In genomic region chr2:71466301-71467179, GRCh38 we compare ENCODE assay signal across 8 cellular contexts. TPM values are rescaled to one million over a fixed set of nuclear protein-coding genes. Genes with fewer than 3 reads are reported as not detected.
DNase-seq lines count a peak whose midpoint lies in the region; ATAC-seq, FAIRE-seq and TF ChIP-seq lines count a peak whose summit lies in the region.

No MANE protein-coding gene starts in this region.

- peaks cover 0 to 15% (median 0%) of the 10 kb centered on the region in 4 donors for H3K9me3 ChIP-seq in Peyer's patch
- H3K9me3 ChIP-seq in endocrine pancreas (ENCODE audit: control insufficient read depth, low read length) = no peaks in the 10 kb centered on the region

- H3K36me3 ChIP-seq in Peyer's patch (no peaks in the 10 kb centered on the region), endocrine pancreas (ENCODE audit: control insufficient read depth, insufficient read depth, low read length) (no peaks in the 10 kb centered on the region)

- no peak for DNase-seq in activated CD4-positive, alpha-beta T cell treated with anti-CD3 and anti-CD28 coated beads, Interleukin-2, amount 10 ng/mL, durations not matched to agents 7 days and 5 days
- no peak for DNase-seq in activated CD4-positive, alpha-beta T cell treated with anti-CD3 and anti-CD28 coated beads for 4 hours
- DNase-seq in Peyer's patch (no peak), mesothelial cell of epicardium (ENCODE audit: low spot score in 2 of 2, unreplicated experiment in 2 of 2) (peak in 1 of 2 experiments; percentile 58), urothelium cell line (ENCODE audit: low spot score) (peak; percentile 77), H4 (ENCODE audit: low spot score) (no peak)

- H3K4me1 ChIP-seq in Peyer's patch = peaks cover 0 to 15% (median 7%) of the 10 kb centered on the region in 4 donors
- no peaks in the 10 kb centered on the region for H3K4me1 ChIP-seq in endocrine pancreas (ENCODE audit: control insufficient read depth, insufficient read depth, low read length)

- peak overlapping the region in 3 of 4 donors; percentile 6 to 29 (median 17) for H3K27ac ChIP-seq in Peyer's patch

- H3K4me3 ChIP-seq in Peyer's patch (peak overlapping the region; percentile 32 to 68 (median 54)), endocrine pancreas (ENCODE audit: control insufficient read depth, insufficient read depth, low read length) (peak overlapping the region; percentile 80)

- H3K27ac Mint-ChIP-seq in activated CD4-positive, alpha-beta T cell treated with anti-CD3 and anti-CD28 coated beads, Interleukin-2, amount 10 ng/mL, durations not matched to agents 7 days and 5 days = no peak overlapping the region
- H3K27ac Mint-ChIP-seq in mesothelial cell of epicardium = no peak overlapping the region

- no peak for ATAC-seq in GM18909 (IDR thresholded peaks at IDR 0.05; ENCODE audit: poor library complexity, unreplicated experiment)

- FAIRE-seq in urothelium cell line (lab: Jason Lieb, UNC) = peak; percentile 5

- peaks cover 2% of the 10 kb centered on the region for H3K9me3 Mint-ChIP-seq in activated CD4-positive, alpha-beta T cell treated with anti-CD3 and anti-CD28 coated beads, Interleukin-2, amount 10 ng/mL, durations not matched to agents 7 days and 5 days
- H3K9me3 Mint-ChIP-seq in mesothelial cell of epicardium = no peaks in the 10 kb centered on the region

- H3K4me3 Mint-ChIP-seq in activated CD4-positive, alpha-beta T cell treated with anti-CD3 and anti-CD28 coated beads, Interleukin-2, amount 10 ng/mL, durations not matched to agents 7 days and 5 days = peak overlapping the region; percentile 78
- peak overlapping the region; percentile 67 for H3K4me3 Mint-ChIP-seq in mesothelial cell of epicardium

- H3K27me3 ChIP-seq in Peyer's patch (no peaks in the 10 kb centered on the region), endocrine pancreas (ENCODE audit: control insufficient read depth, insufficient read depth, low read length) (peaks cover 3% of the 10 kb centered on the region)

- TF ChIP-seq POLR2A in Peyer's patch (IDR thresholded peaks at IDR 0.05) = no peak

- no peaks in the 10 kb centered on the region for H3K36me3 Mint-ChIP-seq in activated CD4-positive, alpha-beta T cell treated with anti-CD3 and anti-CD28 coated beads, Interleukin-2, amount 10 ng/mL, durations not matched to agents 7 days and 5 days (ENCODE audit: low read depth)
- H3K36me3 Mint-ChIP-seq in mesothelial cell of epicardium = no peaks in the 10 kb centered on the region

- CTCF ChIA-PET in activated CD4-positive, alpha-beta T cell treated with anti-CD3 and anti-CD28 coated beads, Interleukin-2, amount 10 ng/mL, durations not matched to agents 7 days and 5 days (lab: Charles Lee) = no interaction called here

- POLR2A ChIA-PET in activated CD4-positive, alpha-beta T cell treated with anti-CD3 and anti-CD28 coated beads, Interleukin-2, amount 10 ng/mL, durations not matched to agents 7 days and 5 days (lab: Charles Lee) = no interaction called here

- peaks cover 6% of the 10 kb centered on the region for H3K4me1 Mint-ChIP-seq in activated CD4-positive, alpha-beta T cell treated with anti-CD3 and anti-CD28 coated beads, Interleukin-2, amount 10 ng/mL, durations not matched to agents 7 days and 5 days
- H3K4me1 Mint-ChIP-seq in mesothelial cell of epicardium = no peaks in the 10 kb centered on the region

- no peak for TF ChIP-seq CTCF in Peyer's patch (IDR thresholded peaks at IDR 0.05)
- no peak for TF ChIP-seq CTCF in mesothelial cell of epicardium (IDR thresholded peaks at IDR 0.05; ENCODE audit: unreplicated experiment)

- H3K9ac ChIP-seq in endocrine pancreas (ENCODE audit: control insufficient read depth, insufficient read depth, low read length) = no peak overlapping the region

- peaks cover 37% of the 10 kb centered on the region for H3K27me3 Mint-ChIP-seq in activated CD4-positive, alpha-beta T cell treated with anti-CD3 and anti-CD28 coated beads, Interleukin-2, amount 10 ng/mL, durations not matched to agents 7 days and 5 days
- peaks cover 45% of the 10 kb centered on the region for H3K27me3 Mint-ChIP-seq in mesothelial cell of epicardium (ENCODE audit: low read depth)

RNA-seq across cellular contexts. Expression of gene DYSF, which starts 13.2 kb away (rescaled TPM):
- under 1 TPM; 0.12 TPM for total RNA-seq in activated CD4-positive, alpha-beta T cell treated with anti-CD3 and anti-CD28 coated beads, Interleukin-2, amount 10 ng/mL, durations not matched to agents 7 days and 5 days
- total RNA-seq in Peyer's patch (10 to 100 TPM in 1 of 4 donors, 1 to 10 TPM in 3; 2.8 to 14.9 (median 4.0) TPM), mesothelial cell of epicardium (0.96 to 2.1 TPM (median 1.4 TPM) in 3 replicates)
- total RNA-seq in H4 (2014; rRNA removed; shearing (Covaris generic)) = 0.37 and 0.43 TPM in 2 replicates
